Comparison of ENCODE assay signal across 8 cellular contexts in the genomic region with DNA sequence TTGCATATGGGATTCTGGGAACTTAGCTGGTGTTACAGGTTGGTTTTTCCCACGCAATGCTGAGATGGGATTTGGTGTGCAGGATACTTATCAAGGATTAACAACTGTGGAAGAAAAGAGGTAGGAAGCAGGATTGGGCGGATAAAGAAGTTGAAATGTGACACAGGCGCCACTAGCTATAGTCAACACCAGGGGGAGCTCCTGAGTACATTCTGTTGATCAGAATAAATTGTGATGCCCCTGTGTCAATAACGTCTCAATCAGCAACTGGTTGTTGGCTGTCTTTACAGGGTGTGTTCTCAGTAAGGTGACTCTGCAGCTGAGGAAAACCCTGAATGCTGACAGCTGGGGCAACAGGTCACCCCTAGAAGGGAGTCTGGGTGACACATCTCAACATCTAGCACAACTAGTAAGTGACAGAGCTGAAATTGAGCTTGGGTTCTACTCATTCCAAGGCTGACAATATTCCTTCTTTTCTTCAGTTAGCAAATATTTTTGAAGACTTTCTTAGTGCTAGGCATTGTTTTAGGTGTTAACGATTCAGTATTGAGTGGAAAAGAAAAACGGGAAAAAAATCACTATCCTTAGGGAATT.
A peak's percentile ranks its signal among the peaks of the same experiment; 100 is the strongest.
DNase-seq lines count a peak whose midpoint lies in the region; ATAC-seq and TF ChIP-seq lines count a peak whose summit lies in the region.

No MANE protein-coding gene starts in this region.

- no peaks in the 10 kb centered on the region for H3K4me1 Mint-ChIP-seq in activated T-cell treated with anti-CD3 and anti-CD28 coated beads, Interleukin-2, amount 50 U/mL, for 24 hours (ENCODE audit: low read depth)

- H3K27me3 Mint-ChIP-seq in activated T-cell treated with anti-CD3 and anti-CD28 coated beads, Interleukin-2, amount 50 U/mL, for 24 hours = peaks cover 13% of the 10 kb centered on the region

- no peak overlapping the region for H3K4me3 Mint-ChIP-seq in activated T-cell treated with anti-CD3 and anti-CD28 coated beads, Interleukin-2, amount 50 U/mL, for 24 hours

- peaks cover 31% of the 10 kb centered on the region for H3K9me3 Mint-ChIP-seq in activated T-cell treated with anti-CD3 and anti-CD28 coated beads, Interleukin-2, amount 50 U/mL, for 24 hours

- ATAC-seq in HG03342 (IDR thresholded peaks at IDR 0.05; ENCODE audit: unreplicated experiment) (peak; percentile 84), SK-N-SH treated with all-trans-retinoic acid at 6 μM for 48 hours (peak; percentile 75), GM18517 (IDR thresholded peaks at IDR 0.05; ENCODE audit: unreplicated experiment) (no peak), HG02588 (IDR thresholded peaks at IDR 0.05; ENCODE audit: unreplicated experiment) (no peak)

- H3K27ac Mint-ChIP-seq in activated T-cell treated with anti-CD3 and anti-CD28 coated beads, Interleukin-2, amount 50 U/mL, for 24 hours = no peak overlapping the region

- DNase-seq in activated T-cell treated with anti-CD3 and anti-CD28 coated beads, Interleukin-2, amount 50 U/mL, for 48 hours = peak; percentile 21 to 28
- no peak for DNase-seq in activated T-cell treated with anti-CD3 and anti-CD28 coated beads, Interleukin-2, amount 50 U/mL, for 24 hours
- DNase-seq in iPS DF 4.7 (ENCODE audit: extremely low read depth, low spot score) (peak; percentile 64), NCI-H1105 treated with DMSO at 0.1 percent for 48 hours (lab: John Stamatoyannopoulos, UW) (no peak)

- no peaks in the 10 kb centered on the region for H3K36me3 Mint-ChIP-seq in activated T-cell treated with anti-CD3 and anti-CD28 coated beads, Interleukin-2, amount 50 U/mL, for 24 hours (ENCODE audit: low read depth)

TF ChIP-seq in SK-N-SH treated with all-trans-retinoic acid at 6 μM for 48 hours, 23 proteins besides CTCF, POLR2A, EP300 and RAD21:
- TF ChIP-seq SNAI2 (CRISPR knock-in tag; IDR thresholded peaks at IDR 0.05) = no peak
- TF ChIP-seq ESRRG (CRISPR knock-in tag; IDR thresholded peaks at IDR 0.05) = no peak
- no peak for TF ChIP-seq BACH2 (CRISPR knock-in tag; IDR thresholded peaks at IDR 0.05; ENCODE audit: borderline replicate concordance)
- TF ChIP-seq, protein P1, sequence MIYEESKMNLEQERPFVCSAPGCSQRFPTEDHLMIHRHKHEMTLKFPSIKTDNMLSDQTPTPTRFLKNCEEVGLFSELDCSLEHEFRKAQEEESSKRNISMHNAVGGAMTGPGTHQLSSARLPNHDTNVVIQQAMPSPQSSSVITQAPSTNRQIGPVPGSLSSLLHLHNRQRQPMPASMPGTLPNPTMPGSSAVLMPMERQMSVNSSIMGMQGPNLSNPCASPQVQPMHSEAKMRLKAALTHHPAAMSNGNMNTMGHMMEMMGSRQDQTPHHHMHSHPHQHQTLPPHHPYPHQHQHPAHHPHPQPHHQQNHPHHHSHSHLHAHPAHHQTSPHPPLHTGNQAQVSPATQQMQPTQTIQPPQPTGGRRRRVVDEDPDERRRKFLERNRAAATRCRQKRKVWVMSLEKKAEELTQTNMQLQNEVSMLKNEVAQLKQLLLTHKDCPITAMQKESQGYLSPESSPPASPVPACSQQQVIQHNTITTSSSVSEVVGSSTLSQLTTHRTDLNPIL (CRISPR knock-in tag; IDR thresholded peaks at IDR 0.05; ENCODE audit: low read depth) = no peak
- TF ChIP-seq ISL1 (CRISPR knock-in tag; IDR thresholded peaks at IDR 0.05) = no peak
- no peak for TF ChIP-seq OSR1 (CRISPR knock-in tag; IDR thresholded peaks at IDR 0.05)
- no peak for TF ChIP-seq TCF4 (CRISPR knock-in tag; IDR thresholded peaks at IDR 0.05; ENCODE audit: borderline replicate concordance)

Comparison
In these comparisons a context has a peak if more than half of its experiments do, and no peak if none do; other contexts are left out.
1. DNase-seq: peak in activated T-cell treated with anti-CD3 and anti-CD28 coated beads, Interleukin-2, amount 50 U/mL, for 48 hours (2 of 2) and iPS DF 4.7 (single experiment); none in activated T-cell treated with anti-CD3 and anti-CD28 coated beads, Interleukin-2, amount 50 U/mL, for 24 hours (single experiment) and NCI-H1105 treated with DMSO at 0.1 percent for 48 hours (single experiment).
2. ATAC-seq: peak in HG03342 (single experiment) and SK-N-SH treated with all-trans-retinoic acid at 6 μM for 48 hours (single experiment); none in GM18517 (single experiment) and HG02588 (single experiment).